Comparison of ENCODE assay signal across 9 cellular contexts in genomic region chr7:23680417-23681405, GRCh38. TPM values are rescaled to one million over a fixed set of nuclear protein-coding genes. Genes with fewer than 3 reads are reported as not detected.
DNase-seq lines count a peak whose midpoint lies in the region; ATAC-seq and TF ChIP-seq lines count a peak whose summit lies in the region.
"Had no signal": no experiment of that assay in that cellular context is flagged by ENCODE, and none has a peak within 500 bp of the region (broad histone marks: within the 10 kb centered on the region; RNA-seq: fewer than 3 reads in every experiment).

No MANE protein-coding gene starts in this region.

- no peaks in the 10 kb centered on the region for H3K9me2 ChIP-seq in MM.1S (replicated peaks; ENCODE audit: insufficient read depth, low read length)

- H3K9ac ChIP-seq in MM.1S (ENCODE audit: low read length) = no peak overlapping the region; the same call in 1 of the 2 replicates

- H3K9me3 ChIP-seq in MM.1S (replicated peaks; ENCODE audit: insufficient read depth, low read length) = no peaks in the 10 kb centered on the region

- H3K27ac Mint-ChIP-seq in dendritic cell treated with granulocyte-macrophage colony-stimulating factor and Interleukin-4, amounts not matched to agents 40 ng/mL and 50 ng/mL, for 4 days = peak overlapping the region; percentile 60

- no peak overlapping the region for H3K27ac ChIP-seq in MM.1S (ENCODE audit: low read length)
- H3K27ac ChIP-seq: SK-N-MC had no signal

- peak overlapping the region; percentile 62 for H3K4me2 ChIP-seq in MM.1S (ENCODE audit: low read depth, low read length)

- no peak for TF ChIP-seq CTCF in MM.1S (IDR thresholded peaks at IDR 0.05; ENCODE audit: low read length)

- peaks cover 12% of the 10 kb centered on the region for H3K27me3 Mint-ChIP-seq in dendritic cell treated with granulocyte-macrophage colony-stimulating factor and Interleukin-4, amounts not matched to agents 40 ng/mL and 50 ng/mL, for 4 days

- H3K36me3 Mint-ChIP-seq in dendritic cell treated with granulocyte-macrophage colony-stimulating factor and Interleukin-4, amounts not matched to agents 40 ng/mL and 50 ng/mL, for 4 days (ENCODE audit: low read depth) = no peaks in the 10 kb centered on the region

- DNase-seq in DMS53 (lab: John Stamatoyannopoulos, UW) (peak; percentile 97), MM.1S (no peak), left colon (peak; percentile 81 to 83), RPMI8226 (no peak)
- peak; percentile 37 for DNase-seq in activated CD4-positive, CD25-positive, alpha-beta regulatory T cell treated with anti-CD3 and anti-CD28 coated beads, Interleukin-2, amount 50 U/mL, for 72 hours
- DNase-seq in stimulated activated CD4-positive, alpha-beta T cell treated with anti-CD3 and anti-CD28 coated beads, Interleukin-15, amount 100 ng/mL, for 48 hours (ENCODE audit: low read depth in 2 of 2) = peak; percentile 1 to 24

- H3K4me3 Mint-ChIP-seq in dendritic cell treated with granulocyte-macrophage colony-stimulating factor and Interleukin-4, amounts not matched to agents 40 ng/mL and 50 ng/mL, for 4 days = peak overlapping the region; percentile 91

- no peaks in the 10 kb centered on the region for H3K36me3 ChIP-seq in MM.1S (replicated peaks; ENCODE audit: insufficient read depth, low read length)

- H3K4me3 ChIP-seq in MM.1S (ENCODE audit: low read length) = peak overlapping the region; percentile 53; the same call in 1 of the 2 replicates
- H3K4me3 ChIP-seq: SK-N-MC had no signal

- H3K79me2 ChIP-seq in MM.1S (ENCODE audit: low read length) = no peaks in the 10 kb centered on the region

- peak; percentile 49 for ATAC-seq in GM21717 (IDR thresholded peaks at IDR 0.05; ENCODE audit: unreplicated experiment)
- ATAC-seq in left colon = peak; percentile 86

- H3K4me1 ChIP-seq in MM.1S (ENCODE audit: low read length) = no peaks in the 10 kb centered on the region

- H3K27me3 ChIP-seq in MM.1S (replicated peaks; ENCODE audit: insufficient read depth, low read length) = no peaks in the 10 kb centered on the region

- H4K20me1 ChIP-seq in MM.1S (ENCODE audit: insufficient read depth, low read length) = no peaks in the 10 kb centered on the region

- intact Hi-C loops in dendritic cell treated with granulocyte-macrophage colony-stimulating factor and Interleukin-4, amounts not matched to agents 40 ng/mL and 50 ng/mL, for 4 days (cut with micrococcal nuclease) = loop anchor here (1.0 kb wide), 1 partner anchor 83 kb away; the partner anchor contains the start of gene CCDC126
- intact Hi-C loops in left colon (cut with DNase I, micrococcal nuclease) = no loop called here

- H2AFZ ChIP-seq in MM.1S (ENCODE audit: low read length) = peak overlapping the region; percentile 81

- H3F3A ChIP-seq in MM.1S (ENCODE audit: insufficient read depth, low read length) = no peaks in the 10 kb centered on the region

- peaks cover 8% of the 10 kb centered on the region for H3K4me1 Mint-ChIP-seq in dendritic cell treated with granulocyte-macrophage colony-stimulating factor and Interleukin-4, amounts not matched to agents 40 ng/mL and 50 ng/mL, for 4 days (ENCODE audit: low read depth)

- no peaks in the 10 kb centered on the region for H3K9me3 Mint-ChIP-seq in dendritic cell treated with granulocyte-macrophage colony-stimulating factor and Interleukin-4, amounts not matched to agents 40 ng/mL and 50 ng/mL, for 4 days

RNA-seq across cellular contexts. Expression of gene FAM221A, which starts 0.7 kb away (rescaled TPM):
- 10 to 100 TPM; 11.4 to 13.5 TPM for total RNA-seq in left colon

RNA-seq across cellular contexts. Expression of gene STK31, which starts 29.3 kb away (rescaled TPM):
- 1 to 10 TPM in 1 of 2 donors, under 1 TPM in 1; 0.64 to 1.1 TPM for total RNA-seq in left colon

Comparison
In these comparisons a context has a peak if more than half of its experiments do, and no peak if none do; other contexts are left out.
1. DNase-seq: peak in DMS53 (single experiment), activated CD4-positive, CD25-positive, alpha-beta regulatory T cell treated with anti-CD3 and anti-CD28 coated beads, Interleukin-2, amount 50 U/mL, for 72 hours (single experiment), left colon (2 of 2) and stimulated activated CD4-positive, alpha-beta T cell treated with anti-CD3 and anti-CD28 coated beads, Interleukin-15, amount 100 ng/mL, for 48 hours (2 of 2); none in MM.1S (single experiment) and RPMI8226 (single experiment).